Comparison of ENCODE assay signal across 35 cellular contexts in the genomic region with DNA sequence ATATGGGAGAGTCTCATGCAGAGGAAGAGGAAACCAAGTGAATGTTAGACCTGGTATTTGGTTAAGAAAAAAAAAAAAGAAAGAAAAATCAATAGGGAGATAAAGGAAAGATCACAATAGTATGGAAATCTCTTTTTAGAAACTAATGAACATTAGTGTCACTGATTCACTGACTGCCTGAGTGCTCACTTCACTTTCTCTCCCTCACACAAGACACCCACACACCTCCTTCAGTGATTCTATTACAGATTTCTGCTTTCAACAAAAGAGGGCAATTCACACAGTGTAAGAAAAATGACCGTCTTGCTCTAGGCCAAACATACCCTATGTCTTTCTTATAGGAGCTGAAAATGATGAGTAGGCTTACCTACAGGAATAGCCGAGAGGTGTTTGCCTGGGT. TPM values are rescaled to one million over a fixed set of nuclear protein-coding genes. Genes with fewer than 3 reads are reported as not detected.
"Had no signal": no experiment of that assay in that cellular context is flagged by ENCODE, and none has a peak within 500 bp of the region (broad histone marks: within the 10 kb centered on the region; RNA-seq: fewer than 3 reads in every experiment).

No MANE protein-coding gene starts in this region.

- H3K9me3 ChIP-seq: MG63 had no signal

- H3K36me3 ChIP-seq: MG63 had no signal

- H3K4me3 ChIP-seq: MG63 had no signal

- DNase-seq: Karpas-422, Kasumi-1, MG63, MM.1S, MV-4-11, NCI-H1048, NCI-H1092, NCI-H1092 treated with DMSO at 0.1 percent for 48 hours, NCI-H1105, NCI-H1105 treated with DMSO at 0.1 percent for 48 hours, NCI-H1417, NCI-H1417 treated with DMSO at 0.1 percent for 48 hours, NCI-H1436, NCI-H1436 treated with DMSO at 0.1 percent for 48 hours, NCI-H146, NCI-H1694, NCI-H1694 treated with DMSO at 0.1 percent for 48 hours, NCI-H187, NCI-H187 treated with DMSO at 0.1 percent for 48 hours, NCI-H1930, NCI-H2029, NCI-H2029 treated with DMSO at 0.1 percent for 48 hours, NCI-H2081, NCI-H2081 treated with DMSO at 0.1 percent for 48 hours, NCI-H2107, NCI-H2171, NCI-H2171 treated with DMSO at 0.1 percent for 48 hours, NCI-H2227 treated with DMSO at 0.1 percent for 48 hours, NCI-H226, NCI-H345, NCI-H446, NCI-H446 treated with DMSO at 0.1 percent for 48 hours, NCI-H510A had no signal

- H3K27ac ChIP-seq: KMS-11 had no signal

RNA-seq across cellular contexts. Expression of a gene that starts 6.0 kb away (rescaled TPM):
- total RNA-seq: MCF 10A had no signal
